ENCODE assay signal across 19 cellular contexts in genomic region chr6:16179063-16179462, GRCh38.
"Had no signal": no experiment of that assay in that cellular context is flagged by ENCODE, and none has a peak within 500 bp of the region (broad histone marks: within the 10 kb centered on the region; RNA-seq: fewer than 3 reads in every experiment).

No MANE protein-coding gene starts in this region.

- H3K27ac ChIP-seq: colonic mucosa, parathyroid adenoma, psoas muscle, testis, tibial nerve, upper lobe of right lung, vagina had no signal

- H3K4me3 ChIP-seq: colonic mucosa, heart left ventricle, psoas muscle, spleen, testis, tibial nerve, upper lobe of right lung, vagina had no signal

- H3K36me3 ChIP-seq: colonic mucosa, heart left ventricle, spleen, tibial nerve, upper lobe of right lung, vagina had no signal

- DNase-seq: colonic mucosa; dermis blood vessel endothelial cell; heart left ventricle; hippocampal formation; kidney glomerular epithelial cell; mammary epithelial cell; psoas muscle; spleen; stimulated activated CD4-positive, alpha-beta T cell treated with anti-CD3 and anti-CD28 coated beads, Interleukin-15, amount 100 ng/mL, for 24 hours; stimulated activated CD4-positive, alpha-beta T cell treated with anti-CD3 and anti-CD28 coated beads, Interleukin-1b, Interleukin-23, amount 100 ng/mL, for 48 hours; stimulated activated CD4-positive, alpha-beta T cell treated with anti-CD3 and anti-CD28 coated beads, Interleukin-4, amount 100 ng/mL, for 24 hours; stimulated activated naive B cell treated with anti-CD40 and anti-IgM and Interleukin-4, amounts not matched to agents 10 μg/mL and 1 μg/mL and 100 μg/mL, for 72 hours; stimulated activated naive CD8-positive, alpha-beta T cell treated with anti-CD3 and anti-CD28 coated beads, Interleukin-15, amount 100 ng/mL, for 72 hours; testis; upper lobe of right lung had no signal

- H3K9me3 ChIP-seq: colonic mucosa, heart left ventricle, psoas muscle, testis, tibial nerve, upper lobe of right lung, vagina had no signal

- H3K27me3 Mint-ChIP-seq: stimulated activated naive CD8-positive, alpha-beta T cell treated with anti-CD3 and anti-CD28 coated beads, Interleukin-15, amount 100 ng/mL, for 72 hours had no signal

- H3K4me1 ChIP-seq: colonic mucosa, testis had no signal

- H3K36me3 Mint-ChIP-seq: stimulated activated naive B cell treated with anti-CD40 and anti-IgM and Interleukin-4, amounts not matched to agents 10 μg/mL and 1 μg/mL and 100 μg/mL, for 72 hours had no signal

- H3K27ac Mint-ChIP-seq: stimulated activated naive B cell treated with anti-CD40 and anti-IgM and Interleukin-4, amounts not matched to agents 10 μg/mL and 1 μg/mL and 100 μg/mL, for 72 hours; stimulated activated naive CD8-positive, alpha-beta T cell treated with anti-CD3 and anti-CD28 coated beads, Interleukin-15, amount 100 ng/mL, for 72 hours had no signal

- H3K4me3 Mint-ChIP-seq: nephron; stimulated activated naive B cell treated with anti-CD40 and anti-IgM and Interleukin-4, amounts not matched to agents 10 μg/mL and 1 μg/mL and 100 μg/mL, for 72 hours had no signal

- H3K9me3 Mint-ChIP-seq: nephron had no signal
